Comparison of ENCODE assay signal across 13 cellular contexts in the genomic region with DNA sequence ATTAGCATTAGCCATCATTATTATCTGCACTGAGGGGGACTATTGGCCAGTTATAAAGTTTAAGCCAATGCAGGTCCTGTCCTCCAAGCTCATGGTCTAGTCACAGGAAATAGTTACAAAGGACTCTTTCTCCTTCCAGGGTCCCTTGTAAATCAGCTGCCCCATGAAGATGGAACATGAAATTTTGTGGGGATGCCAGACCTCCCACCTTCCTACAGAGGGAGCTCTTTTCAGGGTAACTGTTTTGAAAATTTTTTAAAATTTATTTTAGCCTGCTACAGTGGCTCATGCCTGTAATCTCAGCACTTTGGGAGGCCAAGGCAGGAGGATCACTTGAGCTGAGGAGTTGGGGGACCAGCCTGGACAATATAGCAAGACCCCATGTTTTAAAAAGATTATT.
DNase-seq lines count a peak whose midpoint lies in the region; ATAC-seq, FAIRE-seq and TF ChIP-seq lines count a peak whose summit lies in the region.
"Had no signal": no experiment of that assay in that cellular context is flagged by ENCODE, and none has a peak within 500 bp of the region (broad histone marks: within the 10 kb centered on the region; RNA-seq: fewer than 3 reads in every experiment).

No MANE protein-coding gene starts in this region.

- H2AFZ ChIP-seq in HepG2 (ENCODE audit: low read length), result no peak overlapping the region
- H2AFZ ChIP-seq in PC-9, result no peak overlapping the region
- H2AFZ ChIP-seq in fibroblast of lung (ENCODE audit: low read length), result no peak overlapping the region

- H3K27me3 Mint-ChIP-seq in activated T-cell treated with anti-CD3 and anti-CD28 coated beads, Interleukin-2, amount 50 U/mL, for 24 hours, result peaks cover 3% of the 10 kb centered on the region

- no peaks in the 10 kb centered on the region for H3K4me1 Mint-ChIP-seq in activated T-cell treated with anti-CD3 and anti-CD28 coated beads, Interleukin-2, amount 50 U/mL, for 24 hours (ENCODE audit: low read depth)

- no peaks in the 10 kb centered on the region for H3K36me3 Mint-ChIP-seq in activated T-cell treated with anti-CD3 and anti-CD28 coated beads, Interleukin-2, amount 50 U/mL, for 24 hours (ENCODE audit: low read depth)

- H3K27ac Mint-ChIP-seq in activated T-cell treated with anti-CD3 and anti-CD28 coated beads, Interleukin-2, amount 50 U/mL, for 24 hours, result no peak overlapping the region

- H3K4me3 ChIP-seq in HepG2 (replicated peaks in 1 of 3; ENCODE audit: insufficient read depth in 1 of 3, low read depth in 2 of 3, low read length in 3 of 3), result no peak overlapping the region
- no peak overlapping the region for H3K4me3 ChIP-seq in right lobe of liver
- H3K4me3 ChIP-seq in PC-9, result no peak overlapping the region
- no peak overlapping the region for H3K4me3 ChIP-seq in fibroblast of lung (replicated peaks in 1 of 4; ENCODE audit: control extremely low read depth in 1 of 4, insufficient read depth in 1 of 4, low read depth in 3 of 4, low read length in 4 of 4)
- H3K4me3 ChIP-seq in upper lobe of right lung, result no peak overlapping the region
- no peak overlapping the region for H3K4me3 ChIP-seq in esophagus muscularis mucosa
- no peak overlapping the region for H3K4me3 ChIP-seq in right atrium auricular region
- H3K4me3 ChIP-seq: upper lobe of left lung had no signal

- no peak overlapping the region for H3K4me3 Mint-ChIP-seq in activated T-cell treated with anti-CD3 and anti-CD28 coated beads, Interleukin-2, amount 50 U/mL, for 24 hours
- H3K4me3 Mint-ChIP-seq: activated T-cell treated with anti-CD3 and anti-CD28 coated beads, Interleukin-2, amount 50 U/mL, for 4 hours had no signal

- POLR2A ChIA-PET in HepG2 (lab: Yijun Ruan, JAX) (no interaction called here), PC-9 (lab: Charles Lee; ENCODE audit: unreplicated experiment) (no interaction called here)

- intact Hi-C loops in HepG2 (cut with micrococcal nuclease; ENCODE audit: unreplicated experiment) (loop anchor here (2.0 kb wide), 1 partner anchor 238 kb away; no protein-coding TSS in a partner anchor), right lobe of liver (cut with DNase I) (no loop called here), PC-9 (cut with micrococcal nuclease; ENCODE audit: unreplicated experiment) (loop anchor here (10.0 kb wide), 1 partner anchor 234 kb away; no protein-coding TSS in a partner anchor), upper lobe of right lung (cut with DNase I) (no loop called here), esophagus muscularis mucosa (cut with DNase I) (no loop called here)

- no peaks in the 10 kb centered on the region for H3K27me3 ChIP-seq in HepG2 (ENCODE audit: control insufficient read depth in 1 of 2, insufficient read depth in 2 of 2, low read length in 2 of 2)
- H3K27me3 ChIP-seq in right lobe of liver, result no peaks in the 10 kb centered on the region
- no peaks in the 10 kb centered on the region for H3K27me3 ChIP-seq in PC-9 (ENCODE audit: insufficient read depth, low read depth)
- no peaks in the 10 kb centered on the region for H3K27me3 ChIP-seq in fibroblast of lung (ENCODE audit: control insufficient read depth, insufficient read depth, low read length)
- H3K27me3 ChIP-seq in upper lobe of right lung, result no peaks in the 10 kb centered on the region
- H3K27me3 ChIP-seq in esophagus muscularis mucosa, result no peaks in the 10 kb centered on the region
- H3K27me3 ChIP-seq in right atrium auricular region, result no peaks in the 10 kb centered on the region
- H3K27me3 ChIP-seq: upper lobe of left lung had no signal

- no peak for TF ChIP-seq RAD21 in HepG2 (CRISPR knock-in tag; IDR thresholded peaks at IDR 0.05)

- in situ Hi-C loops in HepG2 (cut with HindIII; ENCODE audit: extremely low pct_ligation_motif_present, low pct_unique_long_range_greater_than_20kb), result loop anchor here (25.0 kb wide), 1 partner anchor 231 kb away; no protein-coding TSS in a partner anchor

- H3K79me2 ChIP-seq in HepG2 (ENCODE audit: insufficient read depth, low read length) (no peaks in the 10 kb centered on the region), PC-9 (ENCODE audit: low read depth) (no peaks in the 10 kb centered on the region), fibroblast of lung (ENCODE audit: control insufficient read depth, insufficient read depth, low read length) (no peaks in the 10 kb centered on the region)

- H3F3A ChIP-seq in PC-9 (ENCODE audit: insufficient read depth, low read depth), result no peaks in the 10 kb centered on the region

- H4K20me1 ChIP-seq in HepG2 (ENCODE audit: insufficient read depth, low read length), result no peaks in the 10 kb centered on the region
- H4K20me1 ChIP-seq in PC-9 (ENCODE audit: insufficient read depth), result no peaks in the 10 kb centered on the region
- H4K20me1 ChIP-seq in fibroblast of lung (ENCODE audit: control insufficient read depth, extremely low read depth, insufficient read depth, low read length), result no peaks in the 10 kb centered on the region

- no peak for TF ChIP-seq POLR2A in HepG2 (IDR thresholded peaks at IDR 0.05; ENCODE audit: insufficient read depth in 1 of 2, low read depth in 2 of 2, low read length in 2 of 2)
- TF ChIP-seq POLR2A in right lobe of liver (IDR thresholded peaks at IDR 0.05), result no peak
- no peak for TF ChIP-seq POLR2A in esophagus muscularis mucosa (IDR thresholded peaks at IDR 0.05; ENCODE audit: low read depth)

- H3K27ac ChIP-seq in HepG2 (ENCODE audit: extremely low read length, insufficient read depth, low read length), result no peak overlapping the region
- no peak overlapping the region for H3K27ac ChIP-seq in right lobe of liver
- H3K27ac ChIP-seq in PC-9, result no peak overlapping the region
- no peak overlapping the region for H3K27ac ChIP-seq in fibroblast of lung (ENCODE audit: insufficient read depth, low read length)
- no peak overlapping the region for H3K27ac ChIP-seq in upper lobe of right lung
- H3K27ac ChIP-seq in esophagus muscularis mucosa (replicated peaks in 1 of 4), result no peak overlapping the region
- H3K27ac ChIP-seq in right atrium auricular region, result no peak overlapping the region
- H3K27ac ChIP-seq: upper lobe of left lung had no signal

- FAIRE-seq in HepG2 (lab: Jason Lieb, UNC), result no peak
- FAIRE-seq: G401.6, small intestine had no signal

- H3K4me1 ChIP-seq in HepG2 (ENCODE audit: insufficient read depth, low read length), result peaks cover 22% of the 10 kb centered on the region
- no peaks in the 10 kb centered on the region for H3K4me1 ChIP-seq in right lobe of liver
- no peaks in the 10 kb centered on the region for H3K4me1 ChIP-seq in PC-9 (replicated peaks; ENCODE audit: insufficient read depth)
- no peaks in the 10 kb centered on the region for H3K4me1 ChIP-seq in fibroblast of lung (ENCODE audit: control insufficient read depth, extremely low read depth, insufficient read depth, low read length)
- H3K4me1 ChIP-seq in upper lobe of right lung, result no peaks in the 10 kb centered on the region
- no peaks in the 10 kb centered on the region for H3K4me1 ChIP-seq in esophagus muscularis mucosa
- H3K4me1 ChIP-seq in right atrium auricular region, result no peaks in the 10 kb centered on the region

- no peaks in the 10 kb centered on the region for H3K9me2 ChIP-seq in PC-9 (ENCODE audit: insufficient read depth)

- BruUV-seq in HepG2 (replicated peaks; lab: Mats Ljungman, UMichigan), result no TSS peak
- no TSS peak for BruUV-seq in PC-9 (replicated peaks; lab: Mats Ljungman, UMichigan)

- CTCF ChIA-PET in HepG2 (lab: Yijun Ruan, JAX; ENCODE audit: low intra/inter-chr PET ratio, low total read pairs), result no interaction called here
- CTCF ChIA-PET in PC-9 (lab: Charles Lee), result interaction anchor here (1.0 kb wide), 1 partner anchor 28 kb away, joined by 4 read pairs; no protein-coding TSS in a partner anchor

- TF ChIP-seq CTCF in HepG2 (CRISPR knock-in tag; IDR thresholded peaks at IDR 0.05) (peak; percentile 12; the same call in 1 of the 2 replicates), right lobe of liver (IDR thresholded peaks at IDR 0.05) (peak in 2 of 4 donors; percentile 29 to 37), PC-9 (conservative IDR thresholded peaks at IDR 0.05) (peak; percentile 63), fibroblast of lung (conservative IDR thresholded peaks at IDR 0.05 in 1 of 2, IDR thresholded peaks at IDR 0.05 in 1 of 2; ENCODE audit: low read depth in 1 of 2, low read length in 2 of 2) (peak; percentile 15), upper lobe of right lung (IDR thresholded peaks at IDR 0.05) (peak; percentile 26), esophagus muscularis mucosa (IDR thresholded peaks at IDR 0.05) (no peak), right atrium auricular region (IDR thresholded peaks at IDR 0.05) (no peak)

- DNase-seq in HepG2 (ENCODE audit: low spot score) (no peak), right lobe of liver (no peak), PC-9 (no peak), fibroblast of lung (ENCODE audit: low read depth in 2 of 2) (no peak), upper lobe of right lung (no peak), esophagus muscularis mucosa (ENCODE audit: extremely low spot score) (no peak), right atrium auricular region (ENCODE audit: low spot score) (no peak)
- no peak for DNase-seq in activated T-cell treated with anti-CD3 and anti-CD28 coated beads, Interleukin-2, amount 50 U/mL, for 24 hours
- DNase-seq: activated T-cell treated with anti-CD3 and anti-CD28 coated beads, Interleukin-2, amount 50 U/mL, for 4 hours; NCI-H2171; small intestine had no signal

- no peak overlapping the region for H3K9ac ChIP-seq in HepG2 (ENCODE audit: insufficient read depth, low read depth, low read length)
- H3K9ac ChIP-seq in fibroblast of lung (ENCODE audit: insufficient read depth, low read length), result no peak overlapping the region

- H3K9me3 Mint-ChIP-seq in activated T-cell treated with anti-CD3 and anti-CD28 coated beads, Interleukin-2, amount 50 U/mL, for 24 hours, result no peaks in the 10 kb centered on the region
- H3K9me3 Mint-ChIP-seq: activated T-cell treated with anti-CD3 and anti-CD28 coated beads, Interleukin-2, amount 50 U/mL, for 4 hours had no signal

- H3K4me2 ChIP-seq in HepG2 (ENCODE audit: low read depth, low read length) (no peak overlapping the region), PC-9 (no peak overlapping the region), fibroblast of lung (ENCODE audit: extremely low read depth, insufficient read depth, low read length) (no peak overlapping the region)

- TF ChIP-seq EP300 in HepG2 (IDR thresholded peaks at IDR 0.05; ENCODE audit: low read depth in 2 of 2, low read length in 2 of 2) (no peak), HepG2 (CRISPR knock-in tag; IDR thresholded peaks at IDR 0.05; ENCODE audit: borderline replicate concordance) (no peak), esophagus muscularis mucosa (IDR thresholded peaks at IDR 0.05) (no peak)

- ATAC-seq in HepG2, result no peak
- ATAC-seq in right lobe of liver, result no peak
- no peak for ATAC-seq in upper lobe of right lung
- ATAC-seq: activated T-cell treated with anti-CD3 and anti-CD28 coated beads, Interleukin-2, amount 50 U/mL, for 4 hours had no signal

- no peaks in the 10 kb centered on the region for H3K36me3 ChIP-seq in HepG2 (replicated peaks in 1 of 2; ENCODE audit: control insufficient read depth in 1 of 2, insufficient read depth in 2 of 2, low read length in 2 of 2)
- no peaks in the 10 kb centered on the region for H3K36me3 ChIP-seq in right lobe of liver
- H3K36me3 ChIP-seq in PC-9 (ENCODE audit: low read depth), result no peaks in the 10 kb centered on the region
- H3K36me3 ChIP-seq in fibroblast of lung (ENCODE audit: control insufficient read depth, insufficient read depth, low read length), result no peaks in the 10 kb centered on the region
- no peaks in the 10 kb centered on the region for H3K36me3 ChIP-seq in upper lobe of right lung
- no peaks in the 10 kb centered on the region for H3K36me3 ChIP-seq in esophagus muscularis mucosa
- H3K36me3 ChIP-seq in right atrium auricular region, result no peaks in the 10 kb centered on the region
- H3K36me3 ChIP-seq: upper lobe of left lung had no signal

- H3K9me3 ChIP-seq in HepG2 (ENCODE audit: low read length) (no peaks in the 10 kb centered on the region), right lobe of liver (no peaks in the 10 kb centered on the region), PC-9 (ENCODE audit: insufficient read depth, low read depth) (no peaks in the 10 kb centered on the region), fibroblast of lung (ENCODE audit: control insufficient read depth, insufficient read depth, low read depth, low read length) (no peaks in the 10 kb centered on the region), upper lobe of right lung (no peaks in the 10 kb centered on the region), esophagus muscularis mucosa (no peaks in the 10 kb centered on the region), right atrium auricular region (no peaks in the 10 kb centered on the region)
- H3K9me3 ChIP-seq: upper lobe of left lung had no signal

Comparison
In these comparisons a context has a peak if more than half of its experiments do, and no peak if none do; other contexts are left out.
1. intact Hi-C loops: an anchor here in HepG2 (2.0 kb wide) and PC-9 (10.0 kb wide); none called in right lobe of liver, upper lobe of right lung and esophagus muscularis mucosa.
2. CTCF ChIP-seq: peak in HepG2 (single experiment), PC-9 (single experiment), fibroblast of lung (2 of 2) and upper lobe of right lung (single experiment); none in esophagus muscularis mucosa (0 of 3) and right atrium auricular region (0 of 2).